ENCODE assay signal across 12 cellular contexts in genomic region chr13:20401958-20402856, GRCh38.
DNase-seq lines count a peak whose midpoint lies in the region; ATAC-seq, FAIRE-seq and TF ChIP-seq lines count a peak whose summit lies in the region.
"Had no signal": no experiment of that assay in that cellular context is flagged by ENCODE, and none has a peak within 500 bp of the region (broad histone marks: within the 10 kb centered on the region; RNA-seq: fewer than 3 reads in every experiment).

No MANE protein-coding gene starts in this region.

- CTCF ChIA-PET in mammary epithelial cell (lab: Charles Lee; ENCODE audit: low non-redundant PET) (no interaction called here), MCF 10A (lab: Yijun Ruan, JAX) (interaction anchor here (0.6 kb wide), 1 partner anchor 111 kb away, joined by 3 read pairs; no protein-coding TSS in a partner anchor), HEK293T (lab: Yijun Ruan, JAX) (no interaction called here)

- TF ChIP-seq CTCF in mammary epithelial cell (conservative IDR thresholded peaks at IDR 0.05 in 1 of 2, IDR thresholded peaks at IDR 0.05 in 1 of 2; ENCODE audit: extremely low read depth in 1 of 2, insufficient read depth in 1 of 2, low read depth in 1 of 2, low read length in 2 of 2) (no peak), MCF 10A (IDR thresholded peaks at IDR 0.05; ENCODE audit: unreplicated experiment) (no peak), keratinocyte (optimal IDR thresholded peaks at IDR 0.05 in 1 of 3, IDR thresholded peaks at IDR 0.05 in 1 of 3, conservative IDR thresholded peaks at IDR 0.05 in 1 of 3; ENCODE audit: extremely low read depth in 1 of 3, insufficient read depth in 2 of 3, low read length in 3 of 3) (no peak), vagina (IDR thresholded peaks at IDR 0.05) (no peak)

- H3K36me3 ChIP-seq in mammary epithelial cell (ENCODE audit: insufficient read depth, low read length) (no peaks in the 10 kb centered on the region), keratinocyte (ENCODE audit: control insufficient read depth in 2 of 2, extremely low read depth in 1 of 2, insufficient read depth in 2 of 2, low read length in 2 of 2) (no peaks in the 10 kb centered on the region), vagina (peaks cover 0 to 6% of the 10 kb centered on the region in 2 donors)
- no peaks in the 10 kb centered on the region for H3K36me3 ChIP-seq in effector memory CD4-positive, alpha-beta T cell (ENCODE audit: control insufficient read depth, insufficient read depth, low read length)

- 89% methylated on average over 18 of the region's 20 CpGs for whole genome bisulfite sequencing in mammary epithelial cell (ENCODE audit: low coverage, missing lambda C conversion rate)

- peaks cover 5% of the 10 kb centered on the region for H3K36me3 Mint-ChIP-seq in MCF 10A (ENCODE audit: insufficient read depth, unreplicated experiment)

- no peak overlapping the region for H3K9ac ChIP-seq in mammary epithelial cell (ENCODE audit: insufficient read depth, low read length)
- H3K9ac ChIP-seq in keratinocyte (ENCODE audit: control insufficient read depth, extremely low read depth, insufficient read depth, low read length) = peak overlapping the region; percentile 53

- intact Hi-C loops in mammary epithelial cell (cut with micrococcal nuclease) = no loop called here
- intact Hi-C loops in MCF 10A (cut with micrococcal nuclease) = no loop called here
- intact Hi-C loops in vagina (cut with DNase I) = no loop called here

- H2AFZ ChIP-seq in mammary epithelial cell (ENCODE audit: low read depth, low read length) = no peak overlapping the region
- H2AFZ ChIP-seq in keratinocyte (ENCODE audit: control insufficient read depth, low read length) = peak overlapping the region; percentile 48

- H3K79me2 ChIP-seq in mammary epithelial cell (ENCODE audit: insufficient read depth, low read length) (no peaks in the 10 kb centered on the region), keratinocyte (ENCODE audit: control insufficient read depth, insufficient read depth, low read length) (no peaks in the 10 kb centered on the region)

- H4K20me1 ChIP-seq in mammary epithelial cell (ENCODE audit: insufficient read depth, low read length) (no peaks in the 10 kb centered on the region), keratinocyte (ENCODE audit: control insufficient read depth, extremely low read depth, insufficient read depth, low read length) (no peaks in the 10 kb centered on the region)

- no peak for ATAC-seq in HG03108 (IDR thresholded peaks at IDR 0.05; ENCODE audit: unreplicated experiment)
- ATAC-seq: activated naive CD8-positive, alpha-beta T cell treated with anti-CD3 and anti-CD28 coated beads, Interleukin-2, amount 50 U/mL, for 24 hours had no signal

- no peaks in the 10 kb centered on the region for H3K27me3 Mint-ChIP-seq in MCF 10A (ENCODE audit: insufficient read depth, unreplicated experiment)
- H3K27me3 Mint-ChIP-seq: activated naive CD8-positive, alpha-beta T cell treated with anti-CD3 and anti-CD28 coated beads, Interleukin-2, amount 50 U/mL, for 24 hours had no signal

- no peak overlapping the region for H3K27ac Mint-ChIP-seq in MCF 10A (ENCODE audit: low read depth, unreplicated experiment)
- H3K27ac Mint-ChIP-seq: activated naive CD8-positive, alpha-beta T cell treated with anti-CD3 and anti-CD28 coated beads, Interleukin-2, amount 50 U/mL, for 24 hours had no signal

- TF ChIP-seq POLR2A in vagina (IDR thresholded peaks at IDR 0.05) = no peak

- in situ Hi-C loops in mammary epithelial cell (cut with MboI; ENCODE audit: low sequenced_read_pairs in 2 of 2) = no loop called here

- H3K27me3 ChIP-seq in mammary epithelial cell (ENCODE audit: insufficient read depth, low read length) (no peaks in the 10 kb centered on the region), keratinocyte (ENCODE audit: control insufficient read depth, extremely low read depth, insufficient read depth, low read length) (no peaks in the 10 kb centered on the region), vagina (no peaks in the 10 kb centered on the region)
- H3K27me3 ChIP-seq in effector memory CD4-positive, alpha-beta T cell (replicated peaks; ENCODE audit: control insufficient read depth, insufficient read depth, low read length, poor library complexity, severe bottlenecking) = no peaks in the 10 kb centered on the region

- H3K9me3 Mint-ChIP-seq in MCF 10A (ENCODE audit: unreplicated experiment) = no peaks in the 10 kb centered on the region
- H3K9me3 Mint-ChIP-seq: activated naive CD8-positive, alpha-beta T cell treated with anti-CD3 and anti-CD28 coated beads, Interleukin-2, amount 50 U/mL, for 24 hours had no signal

- H3K4me1 ChIP-seq in mammary epithelial cell (ENCODE audit: insufficient read depth, low read length) (peaks cover 14% of the 10 kb centered on the region), keratinocyte (ENCODE audit: control insufficient read depth, extremely low read depth, insufficient read depth, low read length) (peaks cover 53% of the 10 kb centered on the region), vagina (peaks cover 16% of the 10 kb centered on the region)
- H3K4me1 ChIP-seq in effector memory CD4-positive, alpha-beta T cell (ENCODE audit: control insufficient read depth, insufficient read depth, low read length, poor library complexity, severe bottlenecking) = no peaks in the 10 kb centered on the region

- H3K4me1 Mint-ChIP-seq in MCF 10A (ENCODE audit: insufficient read depth, unreplicated experiment) = peaks cover 7% of the 10 kb centered on the region

- H3K4me3 ChIP-seq in mammary epithelial cell (replicated peaks in 1 of 3; ENCODE audit: insufficient read depth in 1 of 3, low read depth in 2 of 3, low read length in 3 of 3) (no peak overlapping the region), keratinocyte (ENCODE audit: control insufficient read depth in 2 of 3, extremely low read depth in 1 of 3, insufficient read depth in 2 of 3, low read depth in 1 of 3, low read length in 3 of 3) (peak overlapping the region in 1 of 3 experiments; percentile 14), vagina (no peak overlapping the region)
- H3K4me3 ChIP-seq in effector memory CD4-positive, alpha-beta T cell (ENCODE audit: insufficient read depth, low read depth, low read length, poor library complexity, severe bottlenecking) = no peak overlapping the region

- FAIRE-seq in keratinocyte (lab: Jason Lieb, UNC) = peak; percentile 99

- peak; percentile 55 for DNase-seq in mammary epithelial cell
- DNase-seq in MCF 10A (ENCODE audit: unreplicated experiment) = no peak
- peak; percentile 48 for DNase-seq in amniotic epithelial cell (ENCODE audit: low read depth)
- DNase-seq in keratinocyte (ENCODE audit: low read depth, low spot score) = no peak
- peak; percentile 81 to 95 for DNase-seq in vagina (ENCODE audit: extremely low spot score in 2 of 2)
- DNase-seq in effector memory CD4-positive, alpha-beta T cell = no peak
- no peak for DNase-seq in HEK293T (ENCODE audit: extremely low spot score)
- DNase-seq: activated CD4-positive, alpha-beta T cell treated with anti-CD3 and anti-CD28 coated beads, Interleukin-2, amount 50 U/mL, for 4 hours; activated naive CD8-positive, alpha-beta T cell treated with anti-CD3 and anti-CD28 coated beads, Interleukin-2, amount 50 U/mL, for 24 hours; DMS153; NCI-H2029 treated with DMSO at 0.1 percent for 48 hours had no signal

- H3K4me2 ChIP-seq in mammary epithelial cell (ENCODE audit: insufficient read depth, low read depth, low read length) (no peak overlapping the region), keratinocyte (ENCODE audit: control insufficient read depth, extremely low read depth, insufficient read depth, low read depth, low read length) (peak overlapping the region; percentile 63)

- H3K27ac ChIP-seq in mammary epithelial cell (ENCODE audit: insufficient read depth, low read depth, low read length) (no peak overlapping the region), keratinocyte (ENCODE audit: control insufficient read depth, insufficient read depth, low read length) (peak overlapping the region; percentile 79), vagina (no peak overlapping the region)
- no peak overlapping the region for H3K27ac ChIP-seq in effector memory CD4-positive, alpha-beta T cell (ENCODE audit: insufficient read depth, low read length, poor library complexity, severe bottlenecking)

- dilution Hi-C loops in mammary epithelial cell (cut with HindIII; ENCODE audit: low sequenced_read_pairs) (no loop called here), keratinocyte (cut with MboI; ENCODE audit: extremely low pct_ligation_motif_present, low sequenced_read_pairs) (no loop called here)

- H3K9me3 ChIP-seq in mammary epithelial cell (replicated peaks; ENCODE audit: insufficient read depth, low read length) (no peaks in the 10 kb centered on the region), keratinocyte (ENCODE audit: control insufficient read depth, low read depth, low read length) (no peaks in the 10 kb centered on the region), vagina (no peaks in the 10 kb centered on the region)
- H3K9me3 ChIP-seq in effector memory CD4-positive, alpha-beta T cell (ENCODE audit: control insufficient read depth, low read length) = no peaks in the 10 kb centered on the region

- POLR2A ChIA-PET in MCF 10A (lab: Yijun Ruan, JAX) = no interaction called here
- POLR2A ChIA-PET in HEK293T (lab: Yijun Ruan, JAX) = no interaction called here

- no peaks in the 10 kb centered on the region for H3K9me1 ChIP-seq in keratinocyte (ENCODE audit: control insufficient read depth, extremely low read depth, insufficient read depth, low read length)

- H3K4me3 Mint-ChIP-seq in MCF 10A (ENCODE audit: unreplicated experiment) = no peak overlapping the region
- H3K4me3 Mint-ChIP-seq: activated naive CD8-positive, alpha-beta T cell treated with anti-CD3 and anti-CD28 coated beads, Interleukin-2, amount 50 U/mL, for 24 hours had no signal

- BruUV-seq in mammary epithelial cell (replicated peaks; lab: Mats Ljungman, UMichigan) = no TSS peak
- no TSS peak for BruUV-seq in MCF 10A (replicated peaks; lab: Mats Ljungman, UMichigan)

TF ChIP-seq in HEK293T, 16 proteins besides CTCF, POLR2A, EP300 and RAD21 (continues in another document):
- TF ChIP-seq CTBP1 (IDR thresholded peaks at IDR 0.05; ENCODE audit: borderline replicate concordance) = no peak
- no peak for TF ChIP-seq BHLHE40 (IDR thresholded peaks at IDR 0.05; ENCODE audit: borderline replicate concordance)
- no peak for TF ChIP-seq ELF4 (IDR thresholded peaks at IDR 0.05)
- TF ChIP-seq LEF1 (IDR thresholded peaks at IDR 0.05; ENCODE audit: borderline replicate concordance) = no peak
- TF ChIP-seq TARDBP (IDR thresholded peaks at IDR 0.05) = no peak
- TF ChIP-seq L3MBTL2 (conservative IDR thresholded peaks at IDR 0.05) = no peak
- no peak for TF ChIP-seq NFRKB (IDR thresholded peaks at IDR 0.05)
- no peak for TF ChIP-seq HDGF (IDR thresholded peaks at IDR 0.05; ENCODE audit: borderline replicate concordance)
- TF ChIP-seq SUZ12 (IDR thresholded peaks at IDR 0.05) = no peak

Comparison
In these comparisons a context has a peak if more than half of its experiments do, and no peak if none do; other contexts are left out.
1. DNase-seq: peak in mammary epithelial cell (single experiment), amniotic epithelial cell (single experiment) and vagina (2 of 2); none in MCF 10A (single experiment), keratinocyte (single experiment), effector memory CD4-positive, alpha-beta T cell (0 of 3) and HEK293T (single experiment).